ENCODE assay signal across 44 cellular contexts in genomic region chr15:73476704-73477216, GRCh38. TPM values are rescaled to one million over a fixed set of nuclear protein-coding genes. Genes with fewer than 3 reads are reported as not detected.
"Had no signal": no experiment of that assay in that cellular context is flagged by ENCODE, and none has a peak within 500 bp of the region (broad histone marks: within the 10 kb centered on the region; RNA-seq: fewer than 3 reads in every experiment).

No MANE protein-coding gene starts in this region.

- H3K9me3 ChIP-seq: adrenal gland, ascending aorta, body of pancreas, breast epithelium had no signal

- H3K4me3 Mint-ChIP-seq: activated naive CD4-positive, alpha-beta T cell treated with anti-CD3 and anti-CD28 coated beads for 36 hours; activated naive CD4-positive, alpha-beta T cell treated with anti-CD3 and anti-CD28 coated beads, Interleukin-2, amount 10 ng/mL, durations not matched to agents 7 days and 5 days; activated naive CD4-positive, alpha-beta T cell treated with anti-CD3 and anti-CD28 coated beads, Interleukin-2, amount 50 U/mL, for 24 hours; activated naive CD8-positive, alpha-beta T cell; activated naive CD8-positive, alpha-beta T cell treated with anti-CD3 and anti-CD28 coated beads for 36 hours; activated naive CD8-positive, alpha-beta T cell treated with anti-CD3 and anti-CD28 coated beads, Interleukin-2, amount 10 ng/mL, durations not matched to agents 7 days and 5 days; activated naive CD8-positive, alpha-beta T cell treated with anti-CD3 and anti-CD28 coated beads, Interleukin-2, amount 50 U/mL, for 24 hours; activated T-cell treated with anti-CD3 and anti-CD28 coated beads, Interleukin-2, amount 50 U/mL, for 24 hours; activated T-cell treated with anti-CD3 and anti-CD28 coated beads, Interleukin-2, amount 50 U/mL, for 4 hours; activated T-cell treated with anti-CD3 and anti-CD28 coated beads, Interleukin-2, amount 50 U/mL, for 72 hours; activated T-helper 1 cell treated with anti-CD3 and anti-CD28 coated beads, Interleukin-12 subunit alpha, Interleukin-12 subunit beta, Interleukin-2, Interleukin-4 antibody, amounts not matched to agents 30 ng/mL and 10 ng/mL and 1 ng/mL, durations not matched to agents 14 hours and 24 hours and 36 hours; activated T-helper 17 cell treated with anti-CD3 and anti-CD28 coated beads, Interleukin-2, amount 50 U/mL, for 72 hours; brain; central memory CD8-positive, alpha-beta T cell had no signal

- H3K4me3 ChIP-seq: adrenal gland, ascending aorta, body of pancreas, breast epithelium, cardiac muscle cell had no signal

- DNase-seq: activated effector memory CD4-positive, alpha-beta T cell treated with anti-CD3 and anti-CD28 coated beads, Interleukin-2, amount 50 U/mL, for 16 hours; activated effector memory CD4-positive, alpha-beta T cell treated with Interleukin-2 at 50 U/mL for 16 hours; activated gamma-delta T cell; activated gamma-delta T cell treated with Interleukin-2 at 50 U/mL for 16 hours; activated naive CD4-positive, alpha-beta T cell; activated naive CD4-positive, alpha-beta T cell treated with anti-CD3 and anti-CD28 coated beads for 36 hours; activated naive CD4-positive, alpha-beta T cell treated with anti-CD3 and anti-CD28 coated beads, Interleukin-2, amount 10 ng/mL, durations not matched to agents 7 days and 5 days; activated naive CD4-positive, alpha-beta T cell treated with anti-CD3 and anti-CD28 coated beads, Interleukin-2, amount 50 U/mL, for 16 hours; activated naive CD4-positive, alpha-beta T cell treated with Interleukin-2 at 50 U/mL for 16 hours; activated naive CD8-positive, alpha-beta T cell treated with anti-CD3 and anti-CD28 coated beads for 36 hours; activated naive CD8-positive, alpha-beta T cell treated with anti-CD3 and anti-CD28 coated beads, Interleukin-2, amount 10 ng/mL, durations not matched to agents 7 days and 5 days; activated naive CD8-positive, alpha-beta T cell treated with anti-CD3 and anti-CD28 coated beads, Interleukin-2, amount 50 U/mL, for 24 hours; activated T-cell treated with anti-CD3 and anti-CD28 coated beads, Interleukin-2, amount 50 U/mL, for 1 hour; activated T-cell treated with anti-CD3 and anti-CD28 coated beads, Interleukin-2, amount 50 U/mL, for 24 hours; activated T-cell treated with anti-CD3 and anti-CD28 coated beads, Interleukin-2, amount 50 U/mL, for 4 hours; activated T-cell treated with anti-CD3 and anti-CD28 coated beads, Interleukin-2, amount 50 U/mL, for 48 hours; activated T-cell treated with anti-CD3 and anti-CD28 coated beads, Interleukin-2, amount 50 U/mL, for 72 hours; adrenal gland; amniotic stem cell; amygdala; anterior cingulate cortex; aorta; body of pancreas; brain microvascular endothelial cell; caudate nucleus; central memory CD4-positive, alpha-beta T cell; cerebellar nuclear complex had no signal

- FAIRE-seq: astrocyte, bronchial epithelial cell had no signal

- H3K9me3 Mint-ChIP-seq: activated naive CD4-positive, alpha-beta T cell treated with anti-CD3 and anti-CD28 coated beads, Interleukin-2, amount 10 ng/mL, durations not matched to agents 7 days and 5 days; activated naive CD4-positive, alpha-beta T cell treated with anti-CD3 and anti-CD28 coated beads, Interleukin-2, amount 50 U/mL, for 24 hours; activated naive CD8-positive, alpha-beta T cell treated with anti-CD3 and anti-CD28 coated beads, Interleukin-2, amount 10 ng/mL, durations not matched to agents 7 days and 5 days; activated T-cell treated with anti-CD3 and anti-CD28 coated beads, Interleukin-2, amount 50 U/mL, for 24 hours; activated T-cell treated with anti-CD3 and anti-CD28 coated beads, Interleukin-2, amount 50 U/mL, for 72 hours; activated T-helper 1 cell treated with anti-CD3 and anti-CD28 coated beads, Interleukin-12 subunit alpha, Interleukin-12 subunit beta, Interleukin-2, Interleukin-4 antibody, amounts not matched to agents 30 ng/mL and 10 ng/mL and 1 ng/mL, durations not matched to agents 14 hours and 24 hours and 36 hours; activated T-helper 17 cell treated with anti-CD3 and anti-CD28 coated beads, Interleukin-2, amount 50 U/mL, for 72 hours; activated T-helper 2 cell treated with anti-CD3 and anti-CD28 coated beads, Interferon-gamma antibody, Interleukin-2, Interleukin-4, amounts not matched to agents 10 μg/mL and 5 μg/mL and 100 μg/mL, durations not matched to agents 14 hours and 24 hours and 36 hours; central memory CD8-positive, alpha-beta T cell had no signal

- ATAC-seq: activated naive CD4-positive, alpha-beta T cell treated with anti-CD3 and anti-CD28 coated beads, Interleukin-2, amount 50 U/mL, for 72 hours; activated naive CD8-positive, alpha-beta T cell treated with anti-CD3 and anti-CD28 coated beads, Interleukin-2, amount 50 U/mL, for 24 hours; activated T-cell treated with anti-CD3 and anti-CD28 coated beads, Interleukin-2, amount 50 U/mL, for 4 hours; activated T-cell treated with anti-CD3 and anti-CD28 coated beads, Interleukin-2, amount 50 U/mL, for 72 hours; activated T-helper 17 cell treated with anti-CD3 and anti-CD28 coated beads, Interleukin-2, amount 50 U/mL, for 72 hours; body of pancreas had no signal

- H3K4me1 ChIP-seq: adrenal gland, ascending aorta, body of pancreas, breast epithelium had no signal

- H3K4me1 Mint-ChIP-seq: activated naive CD4-positive, alpha-beta T cell treated with anti-CD3 and anti-CD28 coated beads, Interleukin-2, amount 10 ng/mL, durations not matched to agents 7 days and 5 days; activated naive CD4-positive, alpha-beta T cell treated with anti-CD3 and anti-CD28 coated beads, Interleukin-2, amount 50 U/mL, for 24 hours; activated naive CD8-positive, alpha-beta T cell treated with anti-CD3 and anti-CD28 coated beads for 36 hours; activated naive CD8-positive, alpha-beta T cell treated with anti-CD3 and anti-CD28 coated beads, Interleukin-2, amount 10 ng/mL, durations not matched to agents 7 days and 5 days; activated naive CD8-positive, alpha-beta T cell treated with anti-CD3 and anti-CD28 coated beads, Interleukin-2, amount 50 U/mL, for 24 hours; activated T-helper 17 cell treated with anti-CD3 and anti-CD28 coated beads, Interleukin-2, amount 50 U/mL, for 72 hours; brain; central memory CD8-positive, alpha-beta T cell had no signal

- H3K36me3 Mint-ChIP-seq: activated naive CD4-positive, alpha-beta T cell treated with anti-CD3 and anti-CD28 coated beads, Interleukin-2, amount 10 ng/mL, durations not matched to agents 7 days and 5 days; activated naive CD4-positive, alpha-beta T cell treated with anti-CD3 and anti-CD28 coated beads, Interleukin-2, amount 50 U/mL, for 24 hours; activated naive CD4-positive, alpha-beta T cell treated with anti-CD3 and anti-CD28 coated beads, Interleukin-2, amount 50 U/mL, for 72 hours; activated naive CD8-positive, alpha-beta T cell; activated naive CD8-positive, alpha-beta T cell treated with anti-CD3 and anti-CD28 coated beads for 36 hours; activated naive CD8-positive, alpha-beta T cell treated with anti-CD3 and anti-CD28 coated beads, Interleukin-2, amount 10 ng/mL, durations not matched to agents 7 days and 5 days; brain had no signal

- H3K36me3 ChIP-seq: adrenal gland, ascending aorta, brain microvascular endothelial cell, breast epithelium, cardiac muscle cell had no signal

- H3K27ac Mint-ChIP-seq: activated naive CD4-positive, alpha-beta T cell treated with anti-CD3 and anti-CD28 coated beads for 36 hours; activated naive CD4-positive, alpha-beta T cell treated with anti-CD3 and anti-CD28 coated beads, Interleukin-2, amount 10 ng/mL, durations not matched to agents 7 days and 5 days; activated naive CD4-positive, alpha-beta T cell treated with anti-CD3 and anti-CD28 coated beads, Interleukin-2, amount 50 U/mL, for 24 hours; activated naive CD4-positive, alpha-beta T cell treated with anti-CD3 and anti-CD28 coated beads, Interleukin-2, amount 50 U/mL, for 72 hours; activated naive CD8-positive, alpha-beta T cell; activated naive CD8-positive, alpha-beta T cell treated with anti-CD3 and anti-CD28 coated beads for 36 hours; activated naive CD8-positive, alpha-beta T cell treated with anti-CD3 and anti-CD28 coated beads, Interleukin-2, amount 10 ng/mL, durations not matched to agents 7 days and 5 days; activated naive CD8-positive, alpha-beta T cell treated with anti-CD3 and anti-CD28 coated beads, Interleukin-2, amount 50 U/mL, for 24 hours; activated T-cell treated with anti-CD3 and anti-CD28 coated beads, Interleukin-2, amount 50 U/mL, for 24 hours; activated T-cell treated with anti-CD3 and anti-CD28 coated beads, Interleukin-2, amount 50 U/mL, for 72 hours; activated T-helper 1 cell treated with anti-CD3 and anti-CD28 coated beads, Interleukin-12 subunit alpha, Interleukin-12 subunit beta, Interleukin-2, Interleukin-4 antibody, amounts not matched to agents 30 ng/mL and 10 ng/mL and 1 ng/mL, durations not matched to agents 14 hours and 24 hours and 36 hours; activated T-helper 17 cell treated with anti-CD3 and anti-CD28 coated beads, Interleukin-2, amount 50 U/mL, for 72 hours; activated T-helper 2 cell treated with anti-CD3 and anti-CD28 coated beads, Interferon-gamma antibody, Interleukin-2, Interleukin-4, amounts not matched to agents 10 μg/mL and 5 μg/mL and 100 μg/mL, durations not matched to agents 14 hours and 24 hours and 36 hours; brain had no signal

- H3K27me3 Mint-ChIP-seq: activated naive CD4-positive, alpha-beta T cell treated with anti-CD3 and anti-CD28 coated beads, Interleukin-2, amount 10 ng/mL, durations not matched to agents 7 days and 5 days had no signal

- H3K27ac ChIP-seq: adrenal gland, ascending aorta, body of pancreas, brain microvascular endothelial cell, breast epithelium, cardiac muscle cell had no signal

- H3K27me3 ChIP-seq: ascending aorta, body of pancreas, brain microvascular endothelial cell, breast epithelium, cardiac muscle cell had no signal

RNA-seq across cellular contexts. Expression of gene REC114, which starts 33.8 kb away (rescaled TPM):
- total RNA-seq: activated naive CD4-positive, alpha-beta T cell treated with anti-CD3 and anti-CD28 coated beads for 36 hours; activated naive CD4-positive, alpha-beta T cell treated with anti-CD3 and anti-CD28 coated beads, Interleukin-2, amount 50 U/mL, for 72 hours; activated naive CD8-positive, alpha-beta T cell treated with anti-CD3 and anti-CD28 coated beads for 36 hours; activated naive CD8-positive, alpha-beta T cell treated with anti-CD3 and anti-CD28 coated beads, Interleukin-2, amount 10 ng/mL, durations not matched to agents 7 days and 5 days; activated T-cell treated with anti-CD3 and anti-CD28 coated beads, Interleukin-2, amount 50 U/mL, for 4 hours; activated T-cell treated with anti-CD3 and anti-CD28 coated beads, Interleukin-2, amount 50 U/mL, for 72 hours; activated T-helper 1 cell treated with anti-CD3 and anti-CD28 coated beads, Interleukin-12 subunit alpha, Interleukin-12 subunit beta, Interleukin-2, Interleukin-4 antibody, amounts not matched to agents 30 ng/mL and 10 ng/mL and 1 ng/mL, durations not matched to agents 14 hours and 24 hours and 36 hours; activated T-helper 17 cell treated with anti-CD3 and anti-CD28 coated beads, Interleukin-2, amount 50 U/mL, for 72 hours; activated T-helper 2 cell treated with anti-CD3 and anti-CD28 coated beads, Interferon-gamma antibody, Interleukin-2, Interleukin-4, amounts not matched to agents 10 μg/mL and 5 μg/mL and 100 μg/mL, durations not matched to agents 14 hours and 24 hours and 36 hours; adrenal gland; aorta; ascending aorta; astrocyte; body of pancreas; breast epithelium; bronchial epithelial cell; cardiac septum; cerebellum; chondrocyte had no signal
- polyA plus RNA-seq: adipose tissue, aorta had no signal
